ENCODE assay signal across 35 cellular contexts in the genomic region with DNA sequence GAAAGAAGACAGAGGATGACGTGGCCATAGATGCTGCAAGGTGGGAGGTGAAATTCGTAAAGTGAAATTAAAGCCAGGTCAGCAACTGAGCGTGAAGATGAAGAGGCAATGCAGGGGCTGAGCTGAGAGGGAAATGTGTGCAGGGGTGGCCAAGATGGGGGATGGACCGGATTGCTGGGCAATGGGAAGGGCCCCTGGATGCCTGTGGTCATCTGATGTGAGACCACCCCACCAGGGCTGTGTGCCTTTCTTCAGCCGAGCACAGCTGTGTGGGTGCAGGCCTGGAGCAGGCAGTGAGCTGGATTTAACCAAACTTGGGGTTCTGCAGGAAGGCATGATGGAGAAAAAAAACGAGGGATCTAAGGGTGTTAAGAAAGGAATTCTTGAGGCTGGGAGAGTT.
"Had no signal": no experiment of that assay in that cellular context is flagged by ENCODE, and none has a peak within 500 bp of the region (broad histone marks: within the 10 kb centered on the region; RNA-seq: fewer than 3 reads in every experiment).

No MANE protein-coding gene starts in this region.

- H3K4me3 Mint-ChIP-seq: activated CD4-positive, alpha-beta memory T cell treated with anti-CD3 and anti-CD28 coated beads for 36 hours; activated CD4-positive, alpha-beta T cell treated with anti-CD3 and anti-CD28 coated beads for 36 hours; activated CD4-positive, alpha-beta T cell treated with anti-CD3 and anti-CD28 coated beads, Interleukin-2, amount 10 ng/mL, durations not matched to agents 24 days and 14 days; activated CD8-positive, alpha-beta memory T cell treated with anti-CD3 and anti-CD28 coated beads, Interleukin-2, amount 10 ng/mL, durations not matched to agents 7 days and 5 days; activated CD8-positive, alpha-beta T cell treated with anti-CD3 and anti-CD28 coated beads, Interleukin-2, amount 10 ng/mL, durations not matched to agents 7 days and 5 days; activated naive CD4-positive, alpha-beta T cell treated with anti-CD3 and anti-CD28 coated beads for 36 hours; activated naive CD4-positive, alpha-beta T cell treated with anti-CD3 and anti-CD28 coated beads, Interleukin-2, amount 50 U/mL, for 24 hours; activated naive CD8-positive, alpha-beta T cell treated with anti-CD3 and anti-CD28 coated beads for 36 hours; activated naive CD8-positive, alpha-beta T cell treated with anti-CD3 and anti-CD28 coated beads, Interleukin-2, amount 50 U/mL, for 24 hours; activated T-helper 1 cell treated with anti-CD3 and anti-CD28 coated beads, Interleukin-12 subunit alpha, Interleukin-12 subunit beta, Interleukin-2, Interleukin-4 antibody, amounts not matched to agents 30 ng/mL and 10 ng/mL and 1 ng/mL, durations not matched to agents 14 hours and 24 hours and 36 hours; brain; dendritic cell treated with granulocyte-macrophage colony-stimulating factor and Interleukin-4, amounts not matched to agents 40 ng/mL and 50 ng/mL, for 4 days; endodermal cell had no signal

- H3K27me3 ChIP-seq: breast epithelium had no signal

- H3K4me1 Mint-ChIP-seq: activated CD4-positive, alpha-beta T cell treated with anti-CD3 and anti-CD28 coated beads for 36 hours; activated CD4-positive, alpha-beta T cell treated with anti-CD3 and anti-CD28 coated beads, Interleukin-2, amount 10 ng/mL, durations not matched to agents 24 days and 14 days; activated naive CD8-positive, alpha-beta T cell treated with anti-CD3 and anti-CD28 coated beads for 36 hours; endodermal cell had no signal

- H3K4me1 ChIP-seq: adrenal gland, breast epithelium, colonic mucosa, foreskin keratinocyte, gastrocnemius medialis had no signal

- H3K9me3 Mint-ChIP-seq: activated CD4-positive, alpha-beta memory T cell treated with anti-CD3 and anti-CD28 coated beads for 36 hours; activated CD4-positive, alpha-beta T cell treated with anti-CD3 and anti-CD28 coated beads, Interleukin-2, amount 10 ng/mL, durations not matched to agents 24 days and 14 days; activated naive CD4-positive, alpha-beta T cell treated with anti-CD3 and anti-CD28 coated beads for 36 hours; activated naive CD4-positive, alpha-beta T cell treated with anti-CD3 and anti-CD28 coated beads, Interleukin-2, amount 50 U/mL, for 24 hours; activated naive CD8-positive, alpha-beta T cell treated with anti-CD3 and anti-CD28 coated beads for 36 hours; activated naive CD8-positive, alpha-beta T cell treated with anti-CD3 and anti-CD28 coated beads, Interleukin-2, amount 50 U/mL, for 24 hours; activated T-helper 1 cell treated with anti-CD3 and anti-CD28 coated beads, Interleukin-12 subunit alpha, Interleukin-12 subunit beta, Interleukin-2, Interleukin-4 antibody, amounts not matched to agents 30 ng/mL and 10 ng/mL and 1 ng/mL, durations not matched to agents 14 hours and 24 hours and 36 hours; activated T-helper 2 cell treated with anti-CD3 and anti-CD28 coated beads, Interferon-gamma antibody, Interleukin-2, Interleukin-4, amounts not matched to agents 10 μg/mL and 5 μg/mL and 100 μg/mL, durations not matched to agents 14 hours and 24 hours and 36 hours; dendritic cell treated with granulocyte-macrophage colony-stimulating factor and Interleukin-4, amounts not matched to agents 40 ng/mL and 50 ng/mL, for 4 days; endodermal cell had no signal

- H3K27ac ChIP-seq: adrenal gland, breast epithelium, cardiac muscle cell, colonic mucosa, dorsolateral prefrontal cortex, foreskin keratinocyte, gastrocnemius medialis had no signal

- DNase-seq: activated CD4-positive, alpha-beta memory T cell treated with anti-CD3 and anti-CD28 coated beads for 36 hours; activated CD4-positive, alpha-beta T cell treated with anti-CD3 and anti-CD28 coated beads for 36 hours; activated CD4-positive, alpha-beta T cell treated with anti-CD3 and anti-CD28 coated beads, Interleukin-2, amount 10 ng/mL, durations not matched to agents 24 days and 14 days; activated CD4-positive, CD25-positive, alpha-beta regulatory T cell; activated CD4-positive, CD25-positive, alpha-beta regulatory T cell treated with anti-CD3 and anti-CD28 coated beads, Interleukin-2, amount 50 U/mL, for 72 hours; activated CD8-positive, alpha-beta memory T cell treated with anti-CD3 and anti-CD28 coated beads, Interleukin-2, amount 10 ng/mL, durations not matched to agents 7 days and 5 days; activated CD8-positive, alpha-beta memory T cell treated with anti-CD3 and anti-CD28 coated beads, Interleukin-2, amount 50 U/mL, for 4 hours; activated CD8-positive, alpha-beta T cell treated with anti-CD3 and anti-CD28 coated beads, Interleukin-2, amount 10 ng/mL, durations not matched to agents 7 days and 5 days; activated effector memory CD4-positive, alpha-beta T cell treated with anti-CD3 and anti-CD28 coated beads, Interleukin-2, amount 50 U/mL, for 16 hours; activated naive CD4-positive, alpha-beta T cell treated with anti-CD3 and anti-CD28 coated beads for 36 hours; activated naive CD8-positive, alpha-beta T cell treated with anti-CD3 and anti-CD28 coated beads for 36 hours; activated naive CD8-positive, alpha-beta T cell treated with anti-CD3 and anti-CD28 coated beads, Interleukin-2, amount 50 U/mL, for 24 hours; activated T-cell treated with anti-CD3 and anti-CD28 coated beads, Interleukin-2, amount 50 U/mL, for 1 hour; activated T-cell treated with anti-CD3 and anti-CD28 coated beads, Interleukin-2, amount 50 U/mL, for 48 hours; adrenal gland; amygdala; aorta; central memory CD4-positive, alpha-beta T cell; cerebellar nuclear complex; colonic mucosa; dorsolateral prefrontal cortex; effector memory CD4-positive, alpha-beta T cell; endodermal cell; foreskin keratinocyte; gastrocnemius medialis; glutamatergic neuron; T-helper 2 cell had no signal

- ATAC-seq: activated CD4-positive, alpha-beta T cell treated with anti-CD3 and anti-CD28 coated beads for 36 hours; activated CD8-positive, alpha-beta memory T cell treated with anti-CD3 and anti-CD28 coated beads, Interleukin-2, amount 10 ng/mL, durations not matched to agents 7 days and 5 days; activated CD8-positive, alpha-beta T cell treated with anti-CD3 and anti-CD28 coated beads, Interleukin-2, amount 10 ng/mL, durations not matched to agents 7 days and 5 days; activated naive CD8-positive, alpha-beta T cell treated with anti-CD3 and anti-CD28 coated beads, Interleukin-2, amount 50 U/mL, for 24 hours; esophagus mucosa; foreskin keratinocyte; gastrocnemius medialis had no signal

- H3K4me3 ChIP-seq: adrenal gland, breast epithelium, cardiac muscle cell, colonic mucosa, dorsolateral prefrontal cortex, gastrocnemius medialis had no signal

- H3K27ac Mint-ChIP-seq: activated CD4-positive, alpha-beta memory T cell treated with anti-CD3 and anti-CD28 coated beads for 36 hours; activated CD4-positive, alpha-beta T cell treated with anti-CD3 and anti-CD28 coated beads for 36 hours; activated CD4-positive, alpha-beta T cell treated with anti-CD3 and anti-CD28 coated beads, Interleukin-2, amount 10 ng/mL, durations not matched to agents 24 days and 14 days; activated CD8-positive, alpha-beta memory T cell treated with anti-CD3 and anti-CD28 coated beads, Interleukin-2, amount 10 ng/mL, durations not matched to agents 7 days and 5 days; activated CD8-positive, alpha-beta T cell treated with anti-CD3 and anti-CD28 coated beads, Interleukin-2, amount 10 ng/mL, durations not matched to agents 7 days and 5 days; activated naive CD4-positive, alpha-beta T cell treated with anti-CD3 and anti-CD28 coated beads for 36 hours; activated naive CD4-positive, alpha-beta T cell treated with anti-CD3 and anti-CD28 coated beads, Interleukin-2, amount 50 U/mL, for 24 hours; activated naive CD8-positive, alpha-beta T cell treated with anti-CD3 and anti-CD28 coated beads for 36 hours; activated naive CD8-positive, alpha-beta T cell treated with anti-CD3 and anti-CD28 coated beads, Interleukin-2, amount 50 U/mL, for 24 hours; activated T-helper 1 cell treated with anti-CD3 and anti-CD28 coated beads, Interleukin-12 subunit alpha, Interleukin-12 subunit beta, Interleukin-2, Interleukin-4 antibody, amounts not matched to agents 30 ng/mL and 10 ng/mL and 1 ng/mL, durations not matched to agents 14 hours and 24 hours and 36 hours; activated T-helper 2 cell treated with anti-CD3 and anti-CD28 coated beads, Interferon-gamma antibody, Interleukin-2, Interleukin-4, amounts not matched to agents 10 μg/mL and 5 μg/mL and 100 μg/mL, durations not matched to agents 14 hours and 24 hours and 36 hours; dendritic cell treated with granulocyte-macrophage colony-stimulating factor and Interleukin-4, amounts not matched to agents 40 ng/mL and 50 ng/mL, for 4 days; endodermal cell had no signal

- H3K36me3 Mint-ChIP-seq: activated CD4-positive, alpha-beta memory T cell treated with anti-CD3 and anti-CD28 coated beads for 36 hours; activated CD8-positive, alpha-beta memory T cell treated with anti-CD3 and anti-CD28 coated beads, Interleukin-2, amount 10 ng/mL, durations not matched to agents 7 days and 5 days; activated naive CD8-positive, alpha-beta T cell treated with anti-CD3 and anti-CD28 coated beads for 36 hours; brain had no signal

- H3K9me3 ChIP-seq: adrenal gland, colonic mucosa, gastrocnemius medialis had no signal

- H3K36me3 ChIP-seq: adrenal gland, breast epithelium, cardiac muscle cell, colonic mucosa, gastrocnemius medialis had no signal
